8 cellular contexts compared by ENCODE assay signal in genomic region chr4:134544303-134544761, GRCh38.
DNase-seq lines count a peak whose midpoint lies in the region; ATAC-seq and TF ChIP-seq lines count a peak whose summit lies in the region.
"Had no signal": no experiment of that assay in that cellular context is flagged by ENCODE, and none has a peak within 500 bp of the region (broad histone marks: within the 10 kb centered on the region; RNA-seq: fewer than 3 reads in every experiment).

No MANE protein-coding gene starts in this region.

- H3K9me3 ChIP-seq in esophagus muscularis mucosa, result peaks cover 0 to 18% (median 14%) of the 10 kb centered on the region in 4 donors

- intact Hi-C loops in esophagus muscularis mucosa (cut with DNase I), result no loop called here

- TF ChIP-seq EP300 in esophagus muscularis mucosa (IDR thresholded peaks at IDR 0.05), result no peak

- no peaks in the 10 kb centered on the region for H3K36me3 ChIP-seq in esophagus muscularis mucosa

- H3K4me3 ChIP-seq in retinal pigment epithelial cell (ENCODE audit: low read length) (no peak overlapping the region), esophagus muscularis mucosa (no peak overlapping the region)

- H3K27me3 Mint-ChIP-seq in stimulated activated naive B cell treated with anti-CD40 and anti-IgM and Interleukin-4, amounts not matched to agents 10 μg/mL and 1 μg/mL and 100 μg/mL, for 72 hours, result no peaks in the 10 kb centered on the region
- H3K27me3 Mint-ChIP-seq: activated naive CD4-positive, alpha-beta T cell treated with anti-CD3 and anti-CD28 coated beads, Interleukin-2, amount 10 ng/mL, durations not matched to agents 7 days and 5 days had no signal

- WGBS in esophagus muscularis mucosa, result 11% methylated on average over 2 of the region's 2 CpGs

- no peak overlapping the region for H3K27ac Mint-ChIP-seq in stimulated activated naive B cell treated with anti-CD40 and anti-IgM and Interleukin-4, amounts not matched to agents 10 μg/mL and 1 μg/mL and 100 μg/mL, for 72 hours
- H3K27ac Mint-ChIP-seq: activated naive CD4-positive, alpha-beta T cell treated with anti-CD3 and anti-CD28 coated beads, Interleukin-2, amount 10 ng/mL, durations not matched to agents 7 days and 5 days had no signal

- CTCF ChIA-PET in HEK293T (lab: Yijun Ruan, JAX), result no interaction called here

- DNase-seq in HEK293T (ENCODE audit: extremely low spot score) (peak; percentile 15), NCI-H2107 treated with DMSO at 0.1 percent for 48 hours (lab: John Stamatoyannopoulos, UW; ENCODE audit: unreplicated experiment) (peak; percentile 70), astrocyte of the hippocampus (ENCODE audit: low read depth, low spot score) (peak; percentile 64), retinal pigment epithelial cell (ENCODE audit: low read depth) (peak; percentile 21), midbrain (lab: John Stamatoyannopoulos, UW) (no peak), esophagus muscularis mucosa (ENCODE audit: extremely low spot score) (no peak)
- DNase-seq in stimulated activated naive B cell treated with anti-CD40 and anti-IgM and Interleukin-4, amounts not matched to agents 10 μg/mL and 1 μg/mL and 100 μg/mL, for 72 hours, result no peak
- DNase-seq: activated naive CD4-positive, alpha-beta T cell treated with anti-CD3 and anti-CD28 coated beads, Interleukin-2, amount 10 ng/mL, durations not matched to agents 7 days and 5 days had no signal

- no peak for TF ChIP-seq POLR2A in esophagus muscularis mucosa (IDR thresholded peaks at IDR 0.05; ENCODE audit: low read depth)

- H3K27ac ChIP-seq in esophagus muscularis mucosa (replicated peaks in 1 of 4), result peak overlapping the region in 2 of 4 donors; percentile 12 to 37

- peaks cover 0 to 25% (median 24%) of the 10 kb centered on the region in 4 donors for H3K4me1 ChIP-seq in esophagus muscularis mucosa

- ATAC-seq in stimulated activated naive B cell treated with anti-CD40 and anti-IgM and Interleukin-4, amounts not matched to agents 10 μg/mL and 1 μg/mL and 100 μg/mL, for 72 hours (replicated peaks), result no peak

- POLR2A ChIA-PET in HEK293T (lab: Yijun Ruan, JAX), result no interaction called here

- H3K27me3 ChIP-seq in esophagus muscularis mucosa, result no peaks in the 10 kb centered on the region

- no peaks in the 10 kb centered on the region for H3K4me1 Mint-ChIP-seq in stimulated activated naive B cell treated with anti-CD40 and anti-IgM and Interleukin-4, amounts not matched to agents 10 μg/mL and 1 μg/mL and 100 μg/mL, for 72 hours
- H3K4me1 Mint-ChIP-seq: activated naive CD4-positive, alpha-beta T cell treated with anti-CD3 and anti-CD28 coated beads, Interleukin-2, amount 10 ng/mL, durations not matched to agents 7 days and 5 days had no signal

- H3K9me3 Mint-ChIP-seq in stimulated activated naive B cell treated with anti-CD40 and anti-IgM and Interleukin-4, amounts not matched to agents 10 μg/mL and 1 μg/mL and 100 μg/mL, for 72 hours, result peaks cover 6 to 9% of the 10 kb centered on the region in 2 donors

- TF ChIP-seq CTCF in retinal pigment epithelial cell (conservative IDR thresholded peaks at IDR 0.05; ENCODE audit: low read depth, low read length) (no peak), esophagus muscularis mucosa (IDR thresholded peaks at IDR 0.05) (no peak)

- no peak overlapping the region for H3K4me3 Mint-ChIP-seq in stimulated activated naive B cell treated with anti-CD40 and anti-IgM and Interleukin-4, amounts not matched to agents 10 μg/mL and 1 μg/mL and 100 μg/mL, for 72 hours
- H3K4me3 Mint-ChIP-seq: activated naive CD4-positive, alpha-beta T cell treated with anti-CD3 and anti-CD28 coated beads, Interleukin-2, amount 10 ng/mL, durations not matched to agents 7 days and 5 days had no signal

- H3K36me3 Mint-ChIP-seq in stimulated activated naive B cell treated with anti-CD40 and anti-IgM and Interleukin-4, amounts not matched to agents 10 μg/mL and 1 μg/mL and 100 μg/mL, for 72 hours, result no peaks in the 10 kb centered on the region
- H3K36me3 Mint-ChIP-seq: activated naive CD4-positive, alpha-beta T cell treated with anti-CD3 and anti-CD28 coated beads, Interleukin-2, amount 10 ng/mL, durations not matched to agents 7 days and 5 days had no signal

TF ChIP-seq in HEK293T, 16 proteins besides CTCF, POLR2A, EP300 and RAD21:
- TF ChIP-seq, protein P1, sequence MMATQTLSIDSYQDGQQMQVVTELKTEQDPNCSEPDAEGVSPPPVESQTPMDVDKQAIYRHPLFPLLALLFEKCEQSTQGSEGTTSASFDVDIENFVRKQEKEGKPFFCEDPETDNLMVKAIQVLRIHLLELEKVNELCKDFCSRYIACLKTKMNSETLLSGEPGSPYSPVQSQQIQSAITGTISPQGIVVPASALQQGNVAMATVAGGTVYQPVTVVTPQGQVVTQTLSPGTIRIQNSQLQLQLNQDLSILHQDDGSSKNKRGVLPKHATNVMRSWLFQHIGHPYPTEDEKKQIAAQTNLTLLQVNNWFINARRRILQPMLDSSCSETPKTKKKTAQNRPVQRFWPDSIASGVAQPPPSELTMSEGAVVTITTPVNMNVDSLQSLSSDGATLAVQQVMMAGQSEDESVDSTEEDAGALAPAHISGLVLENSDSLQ (IDR thresholded peaks at IDR 0.05), result peak; percentile 90
- TF ChIP-seq BHLHE40 (IDR thresholded peaks at IDR 0.05; ENCODE audit: borderline replicate concordance), result no peak

Comparison
In these comparisons a context has a peak if more than half of its experiments do, and no peak if none do; other contexts are left out.
1. DNase-seq: peak in HEK293T (single experiment), NCI-H2107 treated with DMSO at 0.1 percent for 48 hours (single experiment), astrocyte of the hippocampus (single experiment) and retinal pigment epithelial cell (single experiment); none in midbrain (single experiment), esophagus muscularis mucosa (single experiment) and stimulated activated naive B cell treated with anti-CD40 and anti-IgM and Interleukin-4, amounts not matched to agents 10 μg/mL and 1 μg/mL and 100 μg/mL, for 72 hours (single experiment).